29 cellular contexts compared by ENCODE assay signal in the genomic region with DNA sequence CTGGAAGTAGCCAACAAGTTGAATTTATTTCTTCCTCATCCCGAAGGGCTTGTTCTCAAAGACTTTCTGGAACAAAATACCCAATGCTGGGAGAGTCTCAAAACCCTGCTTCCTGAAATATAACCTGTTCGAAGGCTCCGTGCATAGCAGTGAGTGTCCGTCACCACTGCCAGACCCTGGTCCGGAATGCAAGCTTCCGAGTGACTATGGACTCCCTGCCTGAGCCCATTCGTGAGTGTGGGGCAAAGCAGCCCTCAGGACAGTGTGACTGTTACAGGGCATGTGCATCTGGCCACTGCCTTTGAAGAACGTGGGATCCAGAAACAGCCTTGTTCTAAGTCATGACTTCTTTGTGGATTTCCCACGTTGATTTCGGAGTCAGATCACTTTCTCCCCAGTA.
"Had no signal": no experiment of that assay in that cellular context is flagged by ENCODE, and none has a peak within 500 bp of the region (broad histone marks: within the 10 kb centered on the region; RNA-seq: fewer than 3 reads in every experiment).

No MANE protein-coding gene starts in this region.

- H3K36me3 ChIP-seq: brain microvascular endothelial cell had no signal

- H3K4me3 ChIP-seq: coronary artery, dorsolateral prefrontal cortex had no signal

- ATAC-seq: activated T-helper 17 cell treated with anti-CD3 and anti-CD28 coated beads, Interleukin-2, amount 50 U/mL, for 72 hours; esophagus mucosa; T-cell; WTC11 had no signal

- H3K27ac ChIP-seq: brain microvascular endothelial cell, coronary artery, dorsolateral prefrontal cortex, VCaP had no signal

- FAIRE-seq: astrocyte, bronchial epithelial cell, frontal cortex, TTC549 had no signal

- DNase-seq: activated CD4-positive, alpha-beta memory T cell treated with anti-CD3 and anti-CD28 coated beads, Interleukin-2, amount 10 ng/mL, durations not matched to agents 7 days and 5 days; activated CD4-positive, alpha-beta T cell treated with anti-CD3 and anti-CD28 coated beads for 1 hour; activated CD4-positive, alpha-beta T cell treated with anti-CD3 and anti-CD28 coated beads for 4 hours; activated CD4-positive, alpha-beta T cell treated with anti-CD3 and anti-CD28 coated beads, Interleukin-2, amount 10 ng/mL, durations not matched to agents 7 days and 5 days; activated CD4-positive, alpha-beta T cell treated with anti-CD3 and anti-CD28 coated beads, Interleukin-2, amount 50 U/mL, for 4 hours; activated CD8-positive, alpha-beta memory T cell treated with anti-CD3 and anti-CD28 coated beads, Interleukin-2, amount 50 U/mL, for 48 hours; activated effector memory CD4-positive, alpha-beta T cell treated with Interleukin-2 at 50 U/mL for 16 hours; activated gamma-delta T cell treated with Interleukin-2 at 50 U/mL for 16 hours; activated naive CD4-positive, alpha-beta T cell treated with anti-CD3 and anti-CD28 coated beads, Interleukin-2, amount 50 U/mL, for 16 hours; activated naive CD4-positive, alpha-beta T cell treated with Interleukin-2 at 50 U/mL for 16 hours; activated T-cell treated with anti-CD3 and anti-CD28 coated beads for 4 hours; activated T-cell treated with anti-CD3 and anti-CD28 coated beads, Interleukin-2, amount 50 U/mL, for 24 hours; amniotic stem cell; brain microvascular endothelial cell; dorsolateral prefrontal cortex; effector memory CD4-positive, alpha-beta T cell; endodermal cell; foreskin fibroblast; T-cell; T-helper 9 cell had no signal

- H3K27me3 ChIP-seq: brain microvascular endothelial cell had no signal
